8 cellular contexts compared by ENCODE assay signal in genomic region chr1:28518745-28519341, GRCh38. TPM values are rescaled to one million over a fixed set of nuclear protein-coding genes. Genes with fewer than 3 reads are reported as not detected.
DNase-seq lines count a peak whose midpoint lies in the region; ATAC-seq lines count a peak whose summit lies in the region.

No MANE protein-coding gene starts in this region.

- ATAC-seq in GM18517 (IDR thresholded peaks at IDR 0.05; ENCODE audit: unreplicated experiment), result no peak

- H3K4me3 ChIP-seq in iPS-11a (ENCODE audit: low read depth, low read length), result peak overlapping the region; percentile 71

- peak; percentile 71 for DNase-seq in activated effector memory CD4-positive, alpha-beta T cell treated with anti-CD3 and anti-CD28 coated beads, Interleukin-2, amount 50 U/mL, for 16 hours
- DNase-seq in activated effector memory CD4-positive, alpha-beta T cell treated with Interleukin-2 at 50 U/mL for 16 hours, result no peak
- DNase-seq in LHCN-M2 (ENCODE audit: low read depth), result peak; percentile 53
- peak; percentile 82 to 84 for DNase-seq in activated T-cell treated with anti-CD3 and anti-CD28 coated beads, Interleukin-2, amount 50 U/mL, for 48 hours
- DNase-seq in stimulated activated CD4-positive, alpha-beta T cell treated with anti-CD3 and anti-CD28 coated beads, Interleukin-2, amount 100 ng/mL, for 24 hours, result peak; percentile 57 to 59
- no peak for DNase-seq in NCI-H2029 treated with DMSO at 0.1 percent for 48 hours (lab: John Stamatoyannopoulos, UW)

RNA-seq across cellular contexts. Expression of gene RCC1, which starts 13.0 kb away (rescaled TPM):
- 46.4 and 53.1 TPM in 2 replicates for total RNA-seq in LHCN-M2 (2014; rRNA removed)
- 34.8 TPM for polyA plus RNA-seq in LHCN-M2 (2012)

RNA-seq across cellular contexts. Expression of gene TRNAU1AP, which starts 34.0 kb away (rescaled TPM):
- total RNA-seq in LHCN-M2 (2014; rRNA removed), result 17.8 and 22.6 TPM in 2 replicates
- 36.0 TPM for polyA plus RNA-seq in LHCN-M2 (2012)

Comparison
In these comparisons a context has a peak if more than half of its experiments do, and no peak if none do; other contexts are left out.
1. DNase-seq: peak in activated effector memory CD4-positive, alpha-beta T cell treated with anti-CD3 and anti-CD28 coated beads, Interleukin-2, amount 50 U/mL, for 16 hours (single experiment), LHCN-M2 (single experiment), activated T-cell treated with anti-CD3 and anti-CD28 coated beads, Interleukin-2, amount 50 U/mL, for 48 hours (2 of 2) and stimulated activated CD4-positive, alpha-beta T cell treated with anti-CD3 and anti-CD28 coated beads, Interleukin-2, amount 100 ng/mL, for 24 hours (2 of 2); none in activated effector memory CD4-positive, alpha-beta T cell treated with Interleukin-2 at 50 U/mL for 16 hours (single experiment) and NCI-H2029 treated with DMSO at 0.1 percent for 48 hours (single experiment).